In the genomic region with DNA sequence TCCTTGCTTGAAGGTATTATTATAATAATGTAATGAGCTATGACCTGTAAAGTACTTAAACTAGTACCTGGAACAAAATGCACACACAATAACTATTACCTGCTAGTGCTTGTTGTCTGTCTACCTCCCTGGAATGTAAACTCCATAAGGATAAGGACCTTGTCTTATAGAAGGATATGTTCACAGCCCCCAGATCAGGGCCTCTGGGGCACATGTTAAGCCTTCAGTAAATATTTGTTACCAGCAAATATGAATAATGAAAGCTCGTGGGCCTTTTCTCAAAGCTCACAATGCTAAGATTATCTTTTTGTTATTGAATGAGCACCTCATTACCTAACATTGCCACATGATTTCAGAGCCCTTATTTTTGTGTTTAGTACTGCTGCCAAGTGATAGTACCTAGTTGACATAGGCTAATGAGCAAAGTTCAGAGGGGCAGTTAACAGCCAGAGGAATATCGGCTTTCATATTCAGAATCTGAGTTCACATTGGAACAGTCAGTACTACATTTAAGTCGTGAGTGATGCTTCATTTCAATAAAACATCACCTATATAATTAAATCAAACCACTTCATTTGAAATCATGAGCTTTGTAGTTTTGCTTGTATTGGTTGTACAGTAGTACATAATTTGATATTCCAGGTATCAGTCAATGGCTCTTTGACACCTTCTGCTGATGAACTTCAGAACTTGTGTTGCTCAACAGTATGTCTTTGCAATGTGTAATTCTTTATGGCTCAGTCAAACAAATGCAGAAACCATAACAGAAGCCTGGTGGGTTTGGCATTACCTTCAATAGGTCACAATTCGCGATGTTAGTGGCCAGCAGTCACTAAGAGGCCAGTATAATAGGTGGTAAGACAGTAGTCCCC, we compare ENCODE assay signal across 1 cellular context.
TF ChIP-seq lines count a peak whose summit lies in the region.

No MANE protein-coding gene starts in this region.

TF ChIP-seq in HepG2, 621 proteins besides CTCF, POLR2A, EP300 and RAD21 (continued from another document and continues in another):
- TF ChIP-seq, protein P1, sequence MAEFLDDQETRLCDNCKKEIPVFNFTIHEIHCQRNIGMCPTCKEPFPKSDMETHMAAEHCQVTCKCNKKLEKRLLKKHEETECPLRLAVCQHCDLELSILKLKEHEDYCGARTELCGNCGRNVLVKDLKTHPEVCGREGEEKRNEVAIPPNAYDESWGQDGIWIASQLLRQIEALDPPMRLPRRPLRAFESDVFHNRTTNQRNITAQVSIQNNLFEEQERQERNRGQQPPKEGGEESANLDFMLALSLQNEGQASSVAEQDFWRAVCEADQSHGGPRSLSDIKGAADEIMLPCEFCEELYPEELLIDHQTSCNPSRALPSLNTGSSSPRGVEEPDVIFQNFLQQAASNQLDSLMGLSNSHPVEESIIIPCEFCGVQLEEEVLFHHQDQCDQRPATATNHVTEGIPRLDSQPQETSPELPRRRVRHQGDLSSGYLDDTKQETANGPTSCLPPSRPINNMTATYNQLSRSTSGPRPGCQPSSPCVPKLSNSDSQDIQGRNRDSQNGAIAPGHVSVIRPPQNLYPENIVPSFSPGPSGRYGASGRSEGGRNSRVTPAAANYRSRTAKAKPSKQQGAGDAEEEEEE (CRISPR knock-in tag; IDR thresholded peaks at IDR 0.05; ENCODE audit: borderline replicate concordance), result no peak
- no peak for TF ChIP-seq ZNF296 (CRISPR knock-in tag; conservative IDR thresholded peaks at IDR 0.05)
- peak; percentile 73; the same call in 1 of the 2 replicates for TF ChIP-seq ZNF331 (CRISPR knock-in tag; IDR thresholded peaks at IDR 0.05)
- TF ChIP-seq GATAD1 (CRISPR knock-in tag; IDR thresholded peaks at IDR 0.05), result no peak; the same call in 1 of the 2 replicates
- no peak; the same call in none of the 2 replicates for TF ChIP-seq SAP130 (CRISPR knock-in tag; IDR thresholded peaks at IDR 0.05; ENCODE audit: low read depth)
- peak; percentile 68 for TF ChIP-seq TCF7L2 (IDR thresholded peaks at IDR 0.05; ENCODE audit: low read depth, low read length)
- no peak for TF ChIP-seq ARHGAP35 (CRISPR knock-in tag; IDR thresholded peaks at IDR 0.05; ENCODE audit: borderline replicate concordance)
- TF ChIP-seq, protein P2, sequence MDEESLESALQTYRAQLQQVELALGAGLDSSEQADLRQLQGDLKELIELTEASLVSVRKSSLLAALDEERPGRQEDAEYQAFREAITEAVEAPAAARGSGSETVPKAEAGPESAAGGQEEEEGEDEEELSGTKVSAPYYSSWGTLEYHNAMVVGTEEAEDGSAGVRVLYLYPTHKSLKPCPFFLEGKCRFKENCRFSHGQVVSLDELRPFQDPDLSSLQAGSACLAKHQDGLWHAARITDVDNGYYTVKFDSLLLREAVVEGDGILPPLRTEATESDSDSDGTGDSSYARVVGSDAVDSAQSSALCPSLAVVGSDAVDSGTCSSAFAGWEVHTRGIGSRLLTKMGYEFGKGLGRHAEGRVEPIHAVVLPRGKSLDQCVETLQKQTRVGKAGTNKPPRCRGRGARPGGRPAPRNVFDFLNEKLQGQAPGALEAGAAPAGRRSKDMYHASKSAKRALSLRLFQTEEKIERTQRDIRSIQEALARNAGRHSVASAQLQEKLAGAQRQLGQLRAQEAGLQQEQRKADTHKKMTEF (CRISPR knock-in tag; IDR thresholded peaks at IDR 0.05), result peak; percentile 98
- peak; percentile 45 for TF ChIP-seq ELF3 (CRISPR knock-in tag; IDR thresholded peaks at IDR 0.05)
- no peak for TF ChIP-seq RFX5 (IDR thresholded peaks at IDR 0.05; ENCODE audit: low read depth, low read length)
- TF ChIP-seq ZNF382 (CRISPR knock-in tag; IDR thresholded peaks at IDR 0.05; ENCODE audit: borderline replicate concordance), result no peak
- no peak for TF ChIP-seq MAFK (conservative IDR thresholded peaks at IDR 0.05 in 1 of 2, IDR thresholded peaks at IDR 0.05 in 1 of 2; ENCODE audit: low read length in 2 of 2)
- peak; percentile 29; the same call in 1 of the 2 replicates for TF ChIP-seq ZNF230 (CRISPR knock-in tag; IDR thresholded peaks at IDR 0.05)
- TF ChIP-seq, protein P3, sequence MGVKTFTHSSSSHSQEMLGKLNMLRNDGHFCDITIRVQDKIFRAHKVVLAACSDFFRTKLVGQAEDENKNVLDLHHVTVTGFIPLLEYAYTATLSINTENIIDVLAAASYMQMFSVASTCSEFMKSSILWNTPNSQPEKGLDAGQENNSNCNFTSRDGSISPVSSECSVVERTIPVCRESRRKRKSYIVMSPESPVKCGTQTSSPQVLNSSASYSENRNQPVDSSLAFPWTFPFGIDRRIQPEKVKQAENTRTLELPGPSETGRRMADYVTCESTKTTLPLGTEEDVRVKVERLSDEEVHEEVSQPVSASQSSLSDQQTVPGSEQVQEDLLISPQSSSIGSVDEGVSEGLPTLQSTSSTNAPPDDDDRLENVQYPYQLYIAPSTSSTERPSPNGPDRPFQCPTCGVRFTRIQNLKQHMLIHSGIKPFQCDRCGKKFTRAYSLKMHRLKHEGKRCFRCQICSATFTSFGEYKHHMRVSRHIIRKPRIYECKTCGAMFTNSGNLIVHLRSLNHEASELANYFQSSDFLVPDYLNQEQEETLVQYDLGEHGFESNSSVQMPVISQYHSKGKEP (CRISPR knock-in tag; IDR thresholded peaks at IDR 0.05), result no peak
- TF ChIP-seq ZNF598 (CRISPR knock-in tag; IDR thresholded peaks at IDR 0.05; ENCODE audit: borderline replicate concordance), result no peak
- TF ChIP-seq SP2 (CRISPR knock-in tag; IDR thresholded peaks at IDR 0.05), result no peak
- TF ChIP-seq NCOA5 (CRISPR knock-in tag; IDR thresholded peaks at IDR 0.05), result no peak
- no peak for TF ChIP-seq ZNF75D (CRISPR knock-in tag; IDR thresholded peaks at IDR 0.05; ENCODE audit: borderline replicate concordance)
- peak; percentile 46; the same call in 1 of the 2 replicates for TF ChIP-seq RFX3 (CRISPR knock-in tag; IDR thresholded peaks at IDR 0.05)
- TF ChIP-seq ZNF678 (CRISPR knock-in tag; IDR thresholded peaks at IDR 0.05), result no peak
- no peak for TF ChIP-seq ZNF773 (CRISPR knock-in tag; IDR thresholded peaks at IDR 0.05; ENCODE audit: borderline replicate concordance)
- TF ChIP-seq JUN (CRISPR knock-in tag; IDR thresholded peaks at IDR 0.05), result peak; percentile 84; the same call in 1 of the 2 replicates
- no peak for TF ChIP-seq PAF1 (CRISPR knock-in tag; IDR thresholded peaks at IDR 0.05)
- TF ChIP-seq GTF3A (CRISPR knock-in tag; conservative IDR thresholded peaks at IDR 0.05), result no peak
- peak; percentile 100 for TF ChIP-seq FOXJ3 (CRISPR knock-in tag; IDR thresholded peaks at IDR 0.05; ENCODE audit: borderline replicate concordance)
- TF ChIP-seq, protein P4, sequence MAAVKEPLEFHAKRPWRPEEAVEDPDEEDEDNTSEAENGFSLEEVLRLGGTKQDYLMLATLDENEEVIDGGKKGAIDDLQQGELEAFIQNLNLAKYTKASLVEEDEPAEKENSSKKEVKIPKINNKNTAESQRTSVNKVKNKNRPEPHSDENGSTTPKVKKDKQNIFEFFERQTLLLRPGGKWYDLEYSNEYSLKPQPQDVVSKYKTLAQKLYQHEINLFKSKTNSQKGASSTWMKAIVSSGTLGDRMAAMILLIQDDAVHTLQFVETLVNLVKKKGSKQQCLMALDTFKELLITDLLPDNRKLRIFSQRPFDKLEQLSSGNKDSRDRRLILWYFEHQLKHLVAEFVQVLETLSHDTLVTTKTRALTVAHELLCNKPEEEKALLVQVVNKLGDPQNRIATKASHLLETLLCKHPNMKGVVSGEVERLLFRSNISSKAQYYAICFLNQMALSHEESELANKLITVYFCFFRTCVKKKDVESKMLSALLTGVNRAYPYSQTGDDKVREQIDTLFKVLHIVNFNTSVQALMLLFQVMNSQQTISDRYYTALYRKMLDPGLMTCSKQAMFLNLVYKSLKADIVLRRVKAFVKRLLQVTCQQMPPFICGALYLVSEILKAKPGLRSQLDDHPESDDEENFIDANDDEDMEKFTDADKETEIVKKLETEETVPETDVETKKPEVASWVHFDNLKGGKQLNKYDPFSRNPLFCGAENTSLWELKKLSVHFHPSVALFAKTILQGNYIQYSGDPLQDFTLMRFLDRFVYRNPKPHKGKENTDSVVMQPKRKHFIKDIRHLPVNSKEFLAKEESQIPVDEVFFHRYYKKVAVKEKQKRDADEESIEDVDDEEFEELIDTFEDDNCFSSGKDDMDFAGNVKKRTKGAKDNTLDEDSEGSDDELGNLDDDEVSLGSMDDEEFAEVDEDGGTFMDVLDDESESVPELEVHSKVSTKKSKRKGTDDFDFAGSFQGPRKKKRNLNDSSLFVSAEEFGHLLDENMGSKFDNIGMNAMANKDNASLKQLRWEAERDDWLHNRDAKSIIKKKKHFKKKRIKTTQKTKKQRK (IDR thresholded peaks at IDR 0.05; ENCODE audit: low read length), result no peak
- peak; percentile 93 for TF ChIP-seq MED1 (CRISPR knock-in tag; IDR thresholded peaks at IDR 0.05)
- TF ChIP-seq KMT2B (CRISPR knock-in tag; IDR thresholded peaks at IDR 0.05), result peak; percentile 46; the same call in 1 of the 2 replicates
- TF ChIP-seq, protein P5, sequence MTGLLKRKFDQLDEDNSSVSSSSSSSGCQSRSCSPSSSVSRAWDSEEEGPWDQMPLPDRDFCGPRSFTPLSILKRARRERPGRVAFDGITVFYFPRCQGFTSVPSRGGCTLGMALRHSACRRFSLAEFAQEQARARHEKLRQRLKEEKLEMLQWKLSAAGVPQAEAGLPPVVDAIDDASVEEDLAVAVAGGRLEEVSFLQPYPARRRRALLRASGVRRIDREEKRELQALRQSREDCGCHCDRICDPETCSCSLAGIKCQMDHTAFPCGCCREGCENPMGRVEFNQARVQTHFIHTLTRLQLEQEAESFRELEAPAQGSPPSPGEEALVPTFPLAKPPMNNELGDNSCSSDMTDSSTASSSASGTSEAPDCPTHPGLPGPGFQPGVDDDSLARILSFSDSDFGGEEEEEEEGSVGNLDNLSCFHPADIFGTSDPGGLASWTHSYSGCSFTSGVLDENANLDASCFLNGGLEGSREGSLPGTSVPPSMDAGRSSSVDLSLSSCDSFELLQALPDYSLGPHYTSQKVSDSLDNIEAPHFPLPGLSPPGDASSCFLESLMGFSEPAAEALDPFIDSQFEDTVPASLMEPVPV (CRISPR knock-in tag; IDR thresholded peaks at IDR 0.05), result peak; percentile 66
- TF ChIP-seq, protein P6, sequence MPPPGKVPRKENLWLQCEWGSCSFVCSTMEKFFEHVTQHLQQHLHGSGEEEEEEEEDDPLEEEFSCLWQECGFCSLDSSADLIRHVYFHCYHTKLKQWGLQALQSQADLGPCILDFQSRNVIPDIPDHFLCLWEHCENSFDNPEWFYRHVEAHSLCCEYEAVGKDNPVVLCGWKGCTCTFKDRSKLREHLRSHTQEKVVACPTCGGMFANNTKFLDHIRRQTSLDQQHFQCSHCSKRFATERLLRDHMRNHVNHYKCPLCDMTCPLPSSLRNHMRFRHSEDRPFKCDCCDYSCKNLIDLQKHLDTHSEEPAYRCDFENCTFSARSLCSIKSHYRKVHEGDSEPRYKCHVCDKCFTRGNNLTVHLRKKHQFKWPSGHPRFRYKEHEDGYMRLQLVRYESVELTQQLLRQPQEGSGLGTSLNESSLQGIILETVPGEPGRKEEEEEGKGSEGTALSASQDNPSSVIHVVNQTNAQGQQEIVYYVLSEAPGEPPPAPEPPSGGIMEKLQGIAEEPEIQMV (CRISPR knock-in tag; IDR thresholded peaks at IDR 0.05; ENCODE audit: low read depth), result no peak
- peak; percentile 92 for TF ChIP-seq ZNF317 (CRISPR knock-in tag; IDR thresholded peaks at IDR 0.05)
- TF ChIP-seq, protein P7, sequence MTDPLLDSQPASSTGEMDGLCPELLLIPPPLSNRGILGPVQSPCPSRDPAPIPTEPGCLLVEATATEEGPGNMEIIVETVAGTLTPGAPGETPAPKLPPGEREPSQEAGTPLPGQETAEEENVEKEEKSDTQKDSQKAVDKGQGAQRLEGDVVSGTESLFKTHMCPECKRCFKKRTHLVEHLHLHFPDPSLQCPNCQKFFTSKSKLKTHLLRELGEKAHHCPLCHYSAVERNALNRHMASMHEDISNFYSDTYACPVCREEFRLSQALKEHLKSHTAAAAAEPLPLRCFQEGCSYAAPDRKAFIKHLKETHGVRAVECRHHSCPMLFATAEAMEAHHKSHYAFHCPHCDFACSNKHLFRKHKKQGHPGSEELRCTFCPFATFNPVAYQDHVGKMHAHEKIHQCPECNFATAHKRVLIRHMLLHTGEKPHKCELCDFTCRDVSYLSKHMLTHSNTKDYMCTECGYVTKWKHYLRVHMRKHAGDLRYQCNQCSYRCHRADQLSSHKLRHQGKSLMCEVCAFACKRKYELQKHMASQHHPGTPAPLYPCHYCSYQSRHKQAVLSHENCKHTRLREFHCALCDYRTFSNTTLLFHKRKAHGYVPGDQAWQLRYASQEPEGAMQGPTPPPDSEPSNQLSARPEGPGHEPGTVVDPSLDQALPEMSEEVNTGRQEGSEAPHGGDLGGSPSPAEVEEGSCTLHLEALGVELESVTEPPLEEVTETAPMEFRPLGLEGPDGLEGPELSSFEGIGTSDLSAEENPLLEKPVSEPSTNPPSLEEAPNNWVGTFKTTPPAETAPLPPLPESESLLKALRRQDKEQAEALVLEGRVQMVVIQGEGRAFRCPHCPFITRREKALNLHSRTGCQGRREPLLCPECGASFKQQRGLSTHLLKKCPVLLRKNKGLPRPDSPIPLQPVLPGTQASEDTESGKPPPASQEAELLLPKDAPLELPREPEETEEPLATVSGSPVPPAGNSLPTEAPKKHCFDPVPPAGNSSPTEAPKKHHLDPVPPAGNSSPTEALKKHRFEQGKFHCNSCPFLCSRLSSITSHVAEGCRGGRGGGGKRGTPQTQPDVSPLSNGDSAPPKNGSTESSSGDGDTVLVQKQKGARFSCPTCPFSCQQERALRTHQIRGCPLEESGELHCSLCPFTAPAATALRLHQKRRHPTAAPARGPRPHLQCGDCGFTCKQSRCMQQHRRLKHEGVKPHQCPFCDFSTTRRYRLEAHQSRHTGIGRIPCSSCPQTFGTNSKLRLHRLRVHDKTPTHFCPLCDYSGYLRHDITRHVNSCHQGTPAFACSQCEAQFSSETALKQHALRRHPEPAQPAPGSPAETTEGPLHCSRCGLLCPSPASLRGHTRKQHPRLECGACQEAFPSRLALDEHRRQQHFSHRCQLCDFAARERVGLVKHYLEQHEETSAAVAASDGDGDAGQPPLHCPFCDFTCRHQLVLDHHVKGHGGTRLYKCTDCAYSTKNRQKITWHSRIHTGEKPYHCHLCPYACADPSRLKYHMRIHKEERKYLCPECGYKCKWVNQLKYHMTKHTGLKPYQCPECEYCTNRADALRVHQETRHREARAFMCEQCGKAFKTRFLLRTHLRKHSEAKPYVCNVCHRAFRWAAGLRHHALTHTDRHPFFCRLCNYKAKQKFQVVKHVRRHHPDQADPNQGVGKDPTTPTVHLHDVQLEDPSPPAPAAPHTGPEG (CRISPR knock-in tag; IDR thresholded peaks at IDR 0.05), result no peak
- TF ChIP-seq, protein P8, sequence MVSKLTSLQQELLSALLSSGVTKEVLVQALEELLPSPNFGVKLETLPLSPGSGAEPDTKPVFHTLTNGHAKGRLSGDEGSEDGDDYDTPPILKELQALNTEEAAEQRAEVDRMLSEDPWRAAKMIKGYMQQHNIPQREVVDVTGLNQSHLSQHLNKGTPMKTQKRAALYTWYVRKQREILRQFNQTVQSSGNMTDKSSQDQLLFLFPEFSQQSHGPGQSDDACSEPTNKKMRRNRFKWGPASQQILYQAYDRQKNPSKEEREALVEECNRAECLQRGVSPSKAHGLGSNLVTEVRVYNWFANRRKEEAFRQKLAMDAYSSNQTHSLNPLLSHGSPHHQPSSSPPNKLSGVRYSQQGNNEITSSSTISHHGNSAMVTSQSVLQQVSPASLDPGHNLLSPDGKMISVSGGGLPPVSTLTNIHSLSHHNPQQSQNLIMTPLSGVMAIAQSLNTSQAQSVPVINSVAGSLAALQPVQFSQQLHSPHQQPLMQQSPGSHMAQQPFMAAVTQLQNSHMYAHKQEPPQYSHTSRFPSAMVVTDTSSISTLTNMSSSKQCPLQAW (CRISPR knock-in tag; IDR thresholded peaks at IDR 0.05), result no peak
